ENCODE assay signal across 31 cellular contexts in the genomic region with DNA sequence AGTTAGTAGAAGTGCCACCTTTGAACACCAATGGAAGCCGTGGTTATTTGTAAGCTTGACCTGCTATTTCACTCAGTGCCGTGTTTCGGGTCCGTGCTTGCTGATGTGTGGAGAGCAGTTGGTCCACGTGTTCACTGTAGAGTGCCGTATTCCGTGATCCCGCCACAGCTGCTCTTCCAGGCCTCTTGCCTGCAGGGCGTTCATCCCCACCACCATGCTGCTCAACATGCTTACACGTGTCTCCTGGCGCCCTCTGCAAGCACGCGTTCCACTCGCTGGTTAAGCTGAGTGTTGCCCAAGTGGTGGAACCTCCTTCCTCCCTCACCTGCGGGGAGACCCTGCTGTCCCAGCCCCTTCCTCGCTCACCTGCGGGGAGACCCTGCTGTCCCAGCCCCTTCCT. TPM values are rescaled to one million over a fixed set of nuclear protein-coding genes. Genes with fewer than 3 reads are reported as not detected.
"Had no signal": no experiment of that assay in that cellular context is flagged by ENCODE, and none has a peak within 500 bp of the region (broad histone marks: within the 10 kb centered on the region; RNA-seq: fewer than 3 reads in every experiment).

No MANE protein-coding gene starts in this region.

- H3K9me3 ChIP-seq: esophagus squamous epithelium, gastroesophageal sphincter had no signal

- DNase-seq: activated B cell treated with CpG ODN at 0.5 μM for 24 hours; activated CD4-positive, alpha-beta memory T cell treated with anti-CD3 and anti-CD28 coated beads for 36 hours; activated CD4-positive, alpha-beta T cell treated with anti-CD3 and anti-CD28 coated beads for 48 hours; activated CD4-positive, alpha-beta T cell treated with anti-CD3 and anti-CD28 coated beads, Interleukin-2, amount 50 U/mL, for 1 hour; activated CD8-positive, alpha-beta memory T cell treated with anti-CD3 and anti-CD28 coated beads, Interleukin-2, amount 10 ng/mL, durations not matched to agents 7 days and 5 days; activated CD8-positive, alpha-beta memory T cell treated with anti-CD3 and anti-CD28 coated beads, Interleukin-2, amount 50 U/mL, for 4 hours; activated CD8-positive, alpha-beta T cell treated with anti-CD3 and anti-CD28 coated beads, Interleukin-2, amount 10 ng/mL, durations not matched to agents 7 days and 5 days; activated effector memory CD4-positive, alpha-beta T cell treated with anti-CD3 and anti-CD28 coated beads, Interleukin-2, amount 50 U/mL, for 16 hours; activated naive CD4-positive, alpha-beta T cell treated with anti-CD3 and anti-CD28 coated beads, Interleukin-2, amount 10 ng/mL, durations not matched to agents 7 days and 5 days; activated naive CD8-positive, alpha-beta T cell treated with anti-CD3 and anti-CD28 coated beads, Interleukin-2, amount 10 ng/mL, durations not matched to agents 7 days and 5 days; activated T-cell treated with anti-CD3 and anti-CD28 coated beads, Interleukin-2, amount 50 U/mL, for 1 hour; activated T-cell treated with anti-CD3 and anti-CD28 coated beads, Interleukin-2, amount 50 U/mL, for 48 hours; dorsolateral prefrontal cortex; effector memory CD4-positive, alpha-beta T cell; esophagus squamous epithelium; foreskin melanocyte; T-helper 1 cell; T-helper 17 cell; T1000; WERI-Rb-1 had no signal

- H3K27me3 ChIP-seq: ascending aorta, cardiac muscle cell had no signal

- ATAC-seq: activated CD4-positive, CD25-positive, alpha-beta regulatory T cell treated with anti-CD3 and anti-CD28 coated beads, Interleukin-2, amount 50 U/mL, for 24 hours; activated CD8-positive, alpha-beta memory T cell treated with anti-CD3 and anti-CD28 coated beads, Interleukin-2, amount 10 ng/mL, durations not matched to agents 7 days and 5 days; activated CD8-positive, alpha-beta T cell treated with anti-CD3 and anti-CD28 coated beads, Interleukin-2, amount 10 ng/mL, durations not matched to agents 7 days and 5 days; activated naive CD4-positive, alpha-beta T cell treated with anti-CD3 and anti-CD28 coated beads, Interleukin-2, amount 50 U/mL, for 72 hours; gastroesophageal sphincter; T-helper 17 cell had no signal

- H3K4me3 ChIP-seq: ascending aorta, breast epithelium, cardiac muscle cell, coronary artery, dorsolateral prefrontal cortex, esophagus squamous epithelium, gastroesophageal sphincter had no signal

- H3K36me3 ChIP-seq: ascending aorta, breast epithelium, cardiac muscle cell, esophagus squamous epithelium, gastroesophageal sphincter, WERI-Rb-1 had no signal

- H3K4me1 ChIP-seq: ascending aorta, breast epithelium, gastroesophageal sphincter had no signal

- H3K27ac ChIP-seq: ascending aorta, breast epithelium, cardiac muscle cell, coronary artery, dorsolateral prefrontal cortex, esophagus squamous epithelium, gastroesophageal sphincter, WERI-Rb-1 had no signal

RNA-seq across cellular contexts. Expression of a gene that starts 28.0 kb away (rescaled TPM):
- total RNA-seq: activated B cell treated with CpG ODN at 0.5 μM for 24 hours; activated CD4-positive, alpha-beta memory T cell treated with anti-CD3 and anti-CD28 coated beads for 36 hours; activated CD8-positive, alpha-beta memory T cell treated with anti-CD3 and anti-CD28 coated beads for 36 hours; activated CD8-positive, alpha-beta T cell treated with anti-CD3 and anti-CD28 coated beads, Interleukin-2, amount 10 ng/mL, durations not matched to agents 7 days and 5 days; activated naive CD4-positive, alpha-beta T cell treated with anti-CD3 and anti-CD28 coated beads, Interleukin-2, amount 50 U/mL, for 72 hours; activated naive CD8-positive, alpha-beta T cell treated with anti-CD3 and anti-CD28 coated beads, Interleukin-2, amount 10 ng/mL, durations not matched to agents 7 days and 5 days; ascending aorta; fibroblast of lung; fibroblast of villous mesenchyme; glomerular endothelial cell; T-helper 17 cell had no signal
- polyA plus RNA-seq: fibroblast of lung had no signal
